12 cellular contexts compared by ENCODE assay signal in genomic region chr22:23850136-23850611, GRCh38. TPM values are rescaled to one million over a fixed set of nuclear protein-coding genes. Genes with fewer than 3 reads are reported as not detected.
A peak's percentile ranks its signal among the peaks of the same experiment; 100 is the strongest.
DNase-seq lines count a peak whose midpoint lies in the region; ATAC-seq, FAIRE-seq and TF ChIP-seq lines count a peak whose summit lies in the region.
"Had no signal": no experiment of that assay in that cellular context is flagged by ENCODE, and none has a peak within 500 bp of the region (broad histone marks: within the 10 kb centered on the region; RNA-seq: fewer than 3 reads in every experiment).

No MANE protein-coding gene starts in this region.

- TF ChIP-seq CTCF in bronchial epithelial cell (IDR thresholded peaks at IDR 0.05; ENCODE audit: insufficient read depth, low read length, severe bottlenecking) (no peak), GM13977 (IDR thresholded peaks at IDR 0.05; ENCODE audit: extremely low read depth, insufficient read depth, missing control alignments) (no peak)

- no peaks in the 10 kb centered on the region for H3K9me3 Mint-ChIP-seq in stimulated activated naive CD8-positive, alpha-beta T cell treated with anti-CD3 and anti-CD28 coated beads, Interleukin-15, Interleukin-2, amounts not matched to agents 100 ng/mL and 50 ng/mL, for 24 hours
- no peaks in the 10 kb centered on the region for H3K9me3 Mint-ChIP-seq in activated CD4-positive, alpha-beta T cell treated with anti-CD3 and anti-CD28 coated beads, Interleukin-2, amount 10 ng/mL, durations not matched to agents 7 days and 5 days

- H3K27me3 Mint-ChIP-seq in stimulated activated naive CD8-positive, alpha-beta T cell treated with anti-CD3 and anti-CD28 coated beads, Interleukin-15, Interleukin-2, amounts not matched to agents 100 ng/mL and 50 ng/mL, for 24 hours, result no peaks in the 10 kb centered on the region
- peaks cover 16% of the 10 kb centered on the region for H3K27me3 Mint-ChIP-seq in activated CD4-positive, alpha-beta T cell treated with anti-CD3 and anti-CD28 coated beads, Interleukin-2, amount 10 ng/mL, durations not matched to agents 7 days and 5 days

- H3K4me1 Mint-ChIP-seq in stimulated activated naive CD8-positive, alpha-beta T cell treated with anti-CD3 and anti-CD28 coated beads, Interleukin-15, Interleukin-2, amounts not matched to agents 100 ng/mL and 50 ng/mL, for 24 hours (ENCODE audit: low read depth), result peaks cover 11% of the 10 kb centered on the region
- peaks cover 6% of the 10 kb centered on the region for H3K4me1 Mint-ChIP-seq in activated CD4-positive, alpha-beta T cell treated with anti-CD3 and anti-CD28 coated beads, Interleukin-2, amount 10 ng/mL, durations not matched to agents 7 days and 5 days

- H3K36me3 ChIP-seq in bronchial epithelial cell (ENCODE audit: control insufficient read depth, insufficient read depth, low read length), result no peaks in the 10 kb centered on the region
- H3K36me3 ChIP-seq: ascending aorta, Peyer's patch, prostate gland, thoracic aorta had no signal

- in situ Hi-C loops in GM13977 (cut with MboI; ENCODE audit: low pct_unique_long_range_greater_than_20kb, low sequenced_read_pairs, unreplicated experiment), result loop anchor here (10.0 kb wide), 1 partner anchor 155 kb away; the partner anchor contains the start of gene RGL4

- H3K36me3 Mint-ChIP-seq in stimulated activated naive CD8-positive, alpha-beta T cell treated with anti-CD3 and anti-CD28 coated beads, Interleukin-15, Interleukin-2, amounts not matched to agents 100 ng/mL and 50 ng/mL, for 24 hours (ENCODE audit: low read depth), result no peaks in the 10 kb centered on the region
- H3K36me3 Mint-ChIP-seq in activated CD4-positive, alpha-beta T cell treated with anti-CD3 and anti-CD28 coated beads, Interleukin-2, amount 10 ng/mL, durations not matched to agents 7 days and 5 days (ENCODE audit: low read depth), result no peaks in the 10 kb centered on the region

- H3K27me3 ChIP-seq in bronchial epithelial cell (ENCODE audit: control insufficient read depth, insufficient read depth, low read length), result no peaks in the 10 kb centered on the region
- H3K27me3 ChIP-seq: ascending aorta, Peyer's patch had no signal

- H3K27ac Mint-ChIP-seq in stimulated activated naive CD8-positive, alpha-beta T cell treated with anti-CD3 and anti-CD28 coated beads, Interleukin-15, Interleukin-2, amounts not matched to agents 100 ng/mL and 50 ng/mL, for 24 hours, result no peak overlapping the region
- H3K27ac Mint-ChIP-seq in activated CD4-positive, alpha-beta T cell treated with anti-CD3 and anti-CD28 coated beads, Interleukin-2, amount 10 ng/mL, durations not matched to agents 7 days and 5 days, result no peak overlapping the region

- peak; percentile 75 for FAIRE-seq in bronchial epithelial cell (lab: Jason Lieb, UNC)

- POLR2A ChIA-PET in activated CD4-positive, alpha-beta T cell treated with anti-CD3 and anti-CD28 coated beads, Interleukin-2, amount 10 ng/mL, durations not matched to agents 7 days and 5 days (lab: Charles Lee), result no interaction called here

- H3K4me3 ChIP-seq in bronchial epithelial cell (ENCODE audit: low read depth, low read length), result no peak overlapping the region
- H3K4me3 ChIP-seq: prostate gland had no signal

- no peak for ATAC-seq in stimulated activated naive CD8-positive, alpha-beta T cell treated with anti-CD3 and anti-CD28 coated beads, Interleukin-15, Interleukin-2, amounts not matched to agents 100 U/mL and 50 U/mL, for 24 hours
- ATAC-seq in HG02938 (IDR thresholded peaks at IDR 0.05; ENCODE audit: unreplicated experiment), result peak; percentile 55
- no peak for ATAC-seq in HG03342 (IDR thresholded peaks at IDR 0.05; ENCODE audit: unreplicated experiment)

- CTCF ChIA-PET in activated CD4-positive, alpha-beta T cell treated with anti-CD3 and anti-CD28 coated beads, Interleukin-2, amount 10 ng/mL, durations not matched to agents 7 days and 5 days (lab: Charles Lee), result interaction anchor here (0.6 to 3.0 kb wide), 20 partner anchors 8 to 228 kb away, joined by 3 to 28 read pairs (median 4); partner anchors contain the start of genes CHCHD10, DERL3, MIF and SLC2A11

- peak overlapping the region; percentile 35 for H3K4me3 Mint-ChIP-seq in stimulated activated naive CD8-positive, alpha-beta T cell treated with anti-CD3 and anti-CD28 coated beads, Interleukin-15, Interleukin-2, amounts not matched to agents 100 ng/mL and 50 ng/mL, for 24 hours
- H3K4me3 Mint-ChIP-seq in activated CD4-positive, alpha-beta T cell treated with anti-CD3 and anti-CD28 coated beads, Interleukin-2, amount 10 ng/mL, durations not matched to agents 7 days and 5 days, result no peak overlapping the region

- DNase-seq in stimulated activated naive CD8-positive, alpha-beta T cell treated with anti-CD3 and anti-CD28 coated beads, Interleukin-15, Interleukin-2, amounts not matched to agents 100 U/mL and 50 U/mL, for 24 hours, result no peak
- DNase-seq in bronchial epithelial cell (ENCODE audit: low read depth), result no peak
- DNase-seq in activated CD4-positive, alpha-beta T cell treated with anti-CD3 and anti-CD28 coated beads, Interleukin-2, amount 10 ng/mL, durations not matched to agents 7 days and 5 days, result no peak
- DNase-seq in GM13977 (ENCODE audit: low spot score), result no peak
- no peak for DNase-seq in iPS-NIHi7 (ENCODE audit: extremely low spot score)

RNA-seq across cellular contexts. Expression of gene SLC2A11, which starts 7.5 kb away (rescaled TPM):
- total RNA-seq in bronchial epithelial cell, result 6.8 and 8.2 TPM in 2 replicates
- 1 to 10 TPM; 7.8 to 8.8 TPM for total RNA-seq in activated CD4-positive, alpha-beta T cell treated with anti-CD3 and anti-CD28 coated beads, Interleukin-2, amount 10 ng/mL, durations not matched to agents 7 days and 5 days
- total RNA-seq: ascending aorta had no signal

RNA-seq across cellular contexts. Expression of gene DERL3, which starts 11.4 kb away (rescaled TPM):
- total RNA-seq in bronchial epithelial cell, result 0.26 TPM in 2 replicates
- total RNA-seq in activated CD4-positive, alpha-beta T cell treated with anti-CD3 and anti-CD28 coated beads, Interleukin-2, amount 10 ng/mL, durations not matched to agents 7 days and 5 days, result 1 to 10 TPM; 9.0 to 9.9 TPM

RNA-seq across cellular contexts. Expression of gene MIF, which starts 44.0 kb away (rescaled TPM):
- 252 and 448 TPM in 2 replicates for total RNA-seq in bronchial epithelial cell
- 100 to 1,000 TPM; 716 to 730 TPM for total RNA-seq in activated CD4-positive, alpha-beta T cell treated with anti-CD3 and anti-CD28 coated beads, Interleukin-2, amount 10 ng/mL, durations not matched to agents 7 days and 5 days
